In the genomic region with DNA sequence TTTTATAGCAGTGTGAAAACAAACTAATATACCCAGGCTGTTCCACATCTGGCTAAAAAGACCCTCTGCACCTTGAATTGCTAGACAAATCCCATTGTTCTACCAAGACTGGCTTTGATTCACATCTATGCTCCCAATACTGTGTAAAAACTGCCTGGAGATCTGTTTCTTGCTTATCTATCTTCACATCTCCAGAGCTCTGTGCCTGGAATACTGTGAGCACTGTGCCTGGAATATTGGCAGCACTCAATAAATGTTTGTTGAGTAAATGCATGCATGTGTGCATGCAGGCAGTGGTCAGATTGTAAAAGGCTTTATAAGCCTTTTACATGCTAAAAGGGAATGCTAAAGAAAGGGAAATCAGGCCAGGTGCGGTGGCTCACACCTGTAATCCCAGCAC, we compare ENCODE assay signal across 35 cellular contexts.
A peak's percentile ranks its signal among the peaks of the same experiment; 100 is the strongest.
DNase-seq lines count a peak whose midpoint lies in the region; ATAC-seq and TF ChIP-seq lines count a peak whose summit lies in the region.
"Had no signal": no experiment of that assay in that cellular context is flagged by ENCODE, and none has a peak within 500 bp of the region (broad histone marks: within the 10 kb centered on the region; RNA-seq: fewer than 3 reads in every experiment).

No MANE protein-coding gene starts in this region.

- H3K4ac ChIP-seq in neuronal stem cell (ENCODE audit: low read length): no peak overlapping the region

- no peaks in the 10 kb centered on the region for H3K27me3 ChIP-seq in SK-N-SH (ENCODE audit: insufficient read depth)
- no peaks in the 10 kb centered on the region for H3K27me3 ChIP-seq in PC-3 (ENCODE audit: low read length)
- H3K27me3 ChIP-seq in neuronal stem cell (ENCODE audit: control insufficient read depth in 3 of 3, insufficient read depth in 3 of 3, low read depth in 1 of 3, low read length in 3 of 3): no peaks in the 10 kb centered on the region
- no peaks in the 10 kb centered on the region for H3K27me3 ChIP-seq in stomach
- H3K27me3 ChIP-seq: BE2C; BLaER1; BLaER1 treated with 17β-estradiol and CSF1 and Interleukin-3, amounts not matched to agents 10 nM and 100 nM had no signal

- H3K4me2 ChIP-seq in SK-N-SH (no peak overlapping the region), PC-3 (ENCODE audit: low read length) (no peak overlapping the region), neuronal stem cell (ENCODE audit: insufficient read depth, low read length, poor library complexity, severe bottlenecking) (no peak overlapping the region)
- H3K4me2 ChIP-seq: A549; BLaER1; BLaER1 treated with 17β-estradiol and CSF1 and Interleukin-3, amounts not matched to agents 10 nM and 100 nM had no signal

- no peak overlapping the region for H3K18ac ChIP-seq in neuronal stem cell (ENCODE audit: low read length)

- H3F3A ChIP-seq in SK-N-SH (replicated peaks; ENCODE audit: insufficient read depth) (no peaks in the 10 kb centered on the region), PC-3 (ENCODE audit: low read length, unreplicated experiment) (no peaks in the 10 kb centered on the region)

- no peak overlapping the region for H2BK15ac ChIP-seq in neuronal stem cell (ENCODE audit: low read length)

- CTCF ChIA-PET in SK-N-SH (lab: Yijun Ruan, JAX): no interaction called here
- CTCF ChIA-PET in PC-3 (lab: Charles Lee): no interaction called here

- H3K4me3 Mint-ChIP-seq in activated T-cell treated with anti-CD3 and anti-CD28 coated beads, Interleukin-2, amount 50 U/mL, for 72 hours: no peak overlapping the region
- H3K4me3 Mint-ChIP-seq: B cell; CD14-positive monocyte; CD4-positive, alpha-beta memory T cell; CD4-positive, alpha-beta T cell; CD4-positive, CD25-positive, alpha-beta regulatory T cell; CD8-positive, alpha-beta memory T cell; CD8-positive, alpha-beta T cell had no signal

- H2BK120ac ChIP-seq in neuronal stem cell (ENCODE audit: low read depth, low read length): no peak overlapping the region

- no peak for TF ChIP-seq RAD21 in SK-N-SH (IDR thresholded peaks at IDR 0.05; ENCODE audit: low read length)

- H2AK5ac ChIP-seq in neuronal stem cell (ENCODE audit: low read depth, low read length): no peak overlapping the region

- no peak for ATAC-seq in SK-N-SH treated with all-trans-retinoic acid at 6 μM for 48 hours
- peak; percentile 80 for ATAC-seq in PC-3
- ATAC-seq in activated T-cell treated with anti-CD3 and anti-CD28 coated beads, Interleukin-2, amount 50 U/mL, for 72 hours (replicated peaks in 1 of 2): no peak
- ATAC-seq: A549; CD8-positive, alpha-beta T cell had no signal

- no peak overlapping the region for H4K91ac ChIP-seq in neuronal stem cell (ENCODE audit: low read depth, low read length, poor library complexity)

- H3K4me3 ChIP-seq in SK-N-SH (ENCODE audit: low read depth in 2 of 2, low read length in 1 of 2) (no peak overlapping the region), PC-3 (ENCODE audit: low read length) (no peak overlapping the region), neuronal stem cell (ENCODE audit: low read length in 2 of 2) (no peak overlapping the region), stomach (no peak overlapping the region)
- H3K4me3 ChIP-seq: A549; BLaER1; BLaER1 treated with 17β-estradiol and CSF1 and Interleukin-3, amounts not matched to agents 10 nM and 100 nM had no signal

- TF ChIP-seq CTCF in SK-N-SH (IDR thresholded peaks at IDR 0.05): no peak
- TF ChIP-seq CTCF in PC-3 (conservative IDR thresholded peaks at IDR 0.05; ENCODE audit: low read depth, low read length): no peak
- TF ChIP-seq CTCF in stomach (IDR thresholded peaks at IDR 0.05): no peak

- H3K9ac ChIP-seq in SK-N-SH: no peak overlapping the region
- no peak overlapping the region for H3K9ac ChIP-seq in PC-3 (ENCODE audit: low read length)
- H3K9ac ChIP-seq in neuronal stem cell (ENCODE audit: low read depth, low read length, poor library complexity): no peak overlapping the region
- H3K9ac ChIP-seq: BLaER1; BLaER1 treated with 17β-estradiol and CSF1 and Interleukin-3, amounts not matched to agents 10 nM and 100 nM had no signal

- no peaks in the 10 kb centered on the region for H3K36me3 Mint-ChIP-seq in activated T-cell treated with anti-CD3 and anti-CD28 coated beads, Interleukin-2, amount 50 U/mL, for 72 hours (ENCODE audit: insufficient read depth in 2 of 2)
- H3K36me3 Mint-ChIP-seq: CD14-positive monocyte; CD4-positive, alpha-beta memory T cell; CD4-positive, CD25-positive, alpha-beta regulatory T cell; CD8-positive, alpha-beta memory T cell; CD8-positive, alpha-beta T cell had no signal

- TF ChIP-seq POLR2A in stomach (IDR thresholded peaks at IDR 0.05): no peak

- H3K27ac Mint-ChIP-seq in activated T-cell treated with anti-CD3 and anti-CD28 coated beads, Interleukin-2, amount 50 U/mL, for 72 hours: no peak overlapping the region
- H3K27ac Mint-ChIP-seq: B cell; CD14-positive monocyte; CD4-positive, alpha-beta memory T cell; CD4-positive, alpha-beta T cell; CD4-positive, CD25-positive, alpha-beta regulatory T cell; CD8-positive, alpha-beta memory T cell; CD8-positive, alpha-beta T cell had no signal

- H3K36me3 ChIP-seq in SK-N-SH (replicated peaks in 1 of 2; ENCODE audit: control insufficient read depth in 1 of 2, insufficient read depth in 2 of 2, low read length in 1 of 2): no peaks in the 10 kb centered on the region
- no peaks in the 10 kb centered on the region for H3K36me3 ChIP-seq in PC-3 (ENCODE audit: low read depth, low read length)
- no peaks in the 10 kb centered on the region for H3K36me3 ChIP-seq in neuronal stem cell (replicated peaks in 1 of 2; ENCODE audit: control insufficient read depth in 2 of 2, insufficient read depth in 2 of 2, low read length in 2 of 2)
- H3K36me3 ChIP-seq in stomach: no peaks in the 10 kb centered on the region
- H3K36me3 ChIP-seq: BE2C; BLaER1; BLaER1 treated with 17β-estradiol and CSF1 and Interleukin-3, amounts not matched to agents 10 nM and 100 nM had no signal

- H3K79me1 ChIP-seq in neuronal stem cell (ENCODE audit: low read depth, low read length): no peaks in the 10 kb centered on the region

- H3K14ac ChIP-seq in neuronal stem cell (ENCODE audit: low read length): no peak overlapping the region

- no peak overlapping the region for H2AFZ ChIP-seq in SK-N-SH (ENCODE audit: low read depth)
- no peak overlapping the region for H2AFZ ChIP-seq in PC-3 (ENCODE audit: low read length)
- peak overlapping the region; percentile 46 for H2AFZ ChIP-seq in neuronal stem cell (ENCODE audit: low read length)

- WGBS in SK-N-SH (ENCODE audit: low lambda C conversion rate): 45% methylated on average over 1 of the region's 1 CpG
- WGBS in neuronal stem cell (ENCODE audit: extremely low coverage in 2 of 2, insufficient read length in 2 of 2, insufficient replicate concordance in 1 of 2), 2 donors: no CpG with 5 or more reads among the region's 1 CpG
- WGBS in stomach, 5 donors: 86 to 100% (median 95%) methylated on average over 1 of the region's 1 CpG

- no TSS peak for BruUV-seq in PC-3 (replicated peaks; lab: Mats Ljungman, UMichigan)

- TF ChIP-seq EP300 in SK-N-SH (IDR thresholded peaks at IDR 0.05; ENCODE audit: borderline replicate concordance in 1 of 2, low read depth in 1 of 2, low read length in 1 of 2): no peak; a peak in 1 of 4 replicates
- no peak for TF ChIP-seq EP300 in stomach (IDR thresholded peaks at IDR 0.05)

- H3K79me2 ChIP-seq in SK-N-SH (ENCODE audit: insufficient read depth): no peaks in the 10 kb centered on the region
- no peaks in the 10 kb centered on the region for H3K79me2 ChIP-seq in PC-3 (ENCODE audit: low read length)

- H3K27ac ChIP-seq in SK-N-SH (ENCODE audit: low read depth in 2 of 2, low read length in 1 of 2) (no peak overlapping the region), PC-3 (ENCODE audit: low read length) (no peak overlapping the region), neuronal stem cell (replicated peaks; ENCODE audit: low read length) (no peak overlapping the region), stomach (no peak overlapping the region)
- H3K27ac ChIP-seq: 22Rv1; A549; BLaER1; BLaER1 treated with 17β-estradiol and CSF1 and Interleukin-3, amounts not matched to agents 10 nM and 100 nM; C4-2B had no signal

- H2BK5ac ChIP-seq in neuronal stem cell (ENCODE audit: low read length): no peak overlapping the region

- no peaks in the 10 kb centered on the region for H3K4me1 Mint-ChIP-seq in activated T-cell treated with anti-CD3 and anti-CD28 coated beads, Interleukin-2, amount 50 U/mL, for 72 hours (ENCODE audit: low read depth)
- H3K4me1 Mint-ChIP-seq: B cell; CD14-positive monocyte; CD4-positive, alpha-beta memory T cell; CD4-positive, CD25-positive, alpha-beta regulatory T cell; CD8-positive, alpha-beta memory T cell had no signal

- H3K9me2 ChIP-seq in SK-N-SH: no peaks in the 10 kb centered on the region
- H3K9me2 ChIP-seq in PC-3 (replicated peaks; ENCODE audit: low read length): no peaks in the 10 kb centered on the region

- no peak overlapping the region for H3K23ac ChIP-seq in neuronal stem cell (ENCODE audit: low read depth, low read length, poor library complexity)

- no peak overlapping the region for H2BK12ac ChIP-seq in neuronal stem cell (ENCODE audit: low read length)

- H4K8ac ChIP-seq in neuronal stem cell (ENCODE audit: low read depth, low read length): no peak overlapping the region

- H3K9me3 Mint-ChIP-seq in activated T-cell treated with anti-CD3 and anti-CD28 coated beads, Interleukin-2, amount 50 U/mL, for 72 hours: no peaks in the 10 kb centered on the region
- H3K9me3 Mint-ChIP-seq: CD4-positive, alpha-beta T cell; CD8-positive, alpha-beta T cell had no signal

- peaks cover 11% of the 10 kb centered on the region for H3K27me3 Mint-ChIP-seq in activated T-cell treated with anti-CD3 and anti-CD28 coated beads, Interleukin-2, amount 50 U/mL, for 72 hours (ENCODE audit: low read depth)
- H3K27me3 Mint-ChIP-seq: B cell; CD4-positive, CD25-positive, alpha-beta regulatory T cell had no signal

- H4K20me1 ChIP-seq in SK-N-SH (ENCODE audit: insufficient read depth) (no peaks in the 10 kb centered on the region), PC-3 (ENCODE audit: low read length) (no peaks in the 10 kb centered on the region)
- H4K20me1 ChIP-seq: BLaER1; BLaER1 treated with 17β-estradiol and CSF1 and Interleukin-3, amounts not matched to agents 10 nM and 100 nM had no signal

- H3K4me1 ChIP-seq in SK-N-SH (ENCODE audit: control insufficient read depth in 1 of 2, insufficient read depth in 2 of 2, low read depth in 1 of 2, low read length in 1 of 2) (no peaks in the 10 kb centered on the region), PC-3 (ENCODE audit: insufficient read depth, low read length) (no peaks in the 10 kb centered on the region), neuronal stem cell (ENCODE audit: control insufficient read depth in 2 of 2, insufficient read depth in 1 of 2, low read depth in 1 of 2, low read length in 2 of 2) (peaks cover 0 to 7% of the 10 kb centered on the region in 2 donors), stomach (no peaks in the 10 kb centered on the region)
- H3K4me1 ChIP-seq: A549; BLaER1; BLaER1 treated with 17β-estradiol and CSF1 and Interleukin-3, amounts not matched to agents 10 nM and 100 nM; Caco-2 had no signal

- no peak for DNase-seq in SK-N-SH
- DNase-seq in PC-3: no peak
- DNase-seq in SK-N-DZ (ENCODE audit: low spot score): peak; percentile 46
- no peak for DNase-seq in neuronal stem cell (ENCODE audit: low spot score)
- DNase-seq in activated T-cell treated with anti-CD3 and anti-CD28 coated beads, Interleukin-2, amount 50 U/mL, for 72 hours: no peak
- no peak for DNase-seq in midbrain (lab: John Stamatoyannopoulos, UW)
- no peak for DNase-seq in stomach
- DNase-seq: 8988T; ACHN; AML-193; BE2C; C1 segment of cervical spinal cord; Caco-2; Calu3; CD4-positive, alpha-beta memory T cell; CD4-positive, alpha-beta T cell; CD4-positive, CD25-positive, alpha-beta regulatory T cell; CD8-positive, alpha-beta memory T cell; CD8-positive, alpha-beta T cell; COR-L47; DMS 273 treated with DMSO at 0.1 percent for 48 hours; DMS153; DMS53; DMS79; DMS79 treated with DMSO at 0.1 percent for 48 hours; DND-41; EL had no signal

- H3K9me3 ChIP-seq in SK-N-SH: no peaks in the 10 kb centered on the region
- no peaks in the 10 kb centered on the region for H3K9me3 ChIP-seq in PC-3 (ENCODE audit: low read length)
- H3K9me3 ChIP-seq in neuronal stem cell (replicated peaks in 1 of 2; ENCODE audit: control insufficient read depth in 2 of 2, insufficient read depth in 1 of 2, low read depth in 1 of 2, low read length in 2 of 2): no peaks in the 10 kb centered on the region
- no peaks in the 10 kb centered on the region for H3K9me3 ChIP-seq in stomach
- H3K9me3 ChIP-seq: A549; BE2C; BLaER1; BLaER1 treated with 17β-estradiol and CSF1 and Interleukin-3, amounts not matched to agents 10 nM and 100 nM; Caco-2 had no signal

- POLR2A ChIA-PET in SK-N-SH (lab: Yijun Ruan, JAX) (no interaction called here), PC-3 (lab: Charles Lee; ENCODE audit: unreplicated experiment) (no interaction called here)

- intact Hi-C loops in PC-3 (cut with micrococcal nuclease): no loop called here
- intact Hi-C loops in stomach (cut with DNase I; ENCODE audit: low total_unique reads): no loop called here
